ENCODE assay signal across 9 cellular contexts in genomic region chr11:86066033-86066432, GRCh38. TPM values are rescaled to one million over a fixed set of nuclear protein-coding genes. Genes with fewer than 3 reads are reported as not detected.
DNase-seq lines count a peak whose midpoint lies in the region; ATAC-seq, FAIRE-seq and TF ChIP-seq lines count a peak whose summit lies in the region.
"Had no signal": no experiment of that assay in that cellular context is flagged by ENCODE, and none has a peak within 500 bp of the region (broad histone marks: within the 10 kb centered on the region; RNA-seq: fewer than 3 reads in every experiment).

No MANE protein-coding gene starts in this region.

- ATAC-seq in IMR-90 (ENCODE audit: low read depth) (no peak), naive B cell (ENCODE audit: low read depth in 2 of 2) (no peak), HG03045 (IDR thresholded peaks at IDR 0.05; ENCODE audit: unreplicated experiment) (no peak)

- H3K56ac ChIP-seq in IMR-90 (ENCODE audit: extremely low read depth, insufficient read depth, low read length), result no peak overlapping the region

- H2BK120ac ChIP-seq in IMR-90 (ENCODE audit: low read depth, low read length), result no peak overlapping the region

- peak overlapping the region in 4 of 6 donors; percentile 16 to 98 (median 96) for H3K27ac Mint-ChIP-seq in naive B cell

- TF ChIP-seq CTCF in A673 (conservative IDR thresholded peaks at IDR 0.05; ENCODE audit: low read depth, low read length) (no peak), IMR-90 (conservative IDR thresholded peaks at IDR 0.05; ENCODE audit: low read depth, low read length) (no peak)

- no peaks in the 10 kb centered on the region for H3K27me3 Mint-ChIP-seq in naive B cell

- H3K18ac ChIP-seq in IMR-90 (ENCODE audit: low read depth, low read length), result no peak overlapping the region

- peaks cover 0 to 4% (median 0%) of the 10 kb centered on the region in 7 donors for H3K9me3 Mint-ChIP-seq in naive B cell

- in situ Hi-C loops in IMR-90 (cut with MboI; ENCODE audit: low sequenced_read_pairs), result no loop called here

- intact Hi-C loops in A673 (cut with micrococcal nuclease; ENCODE audit: unreplicated experiment), result loop anchor here (5.0 kb wide), 1 partner anchor 181 kb away; no protein-coding TSS in a partner anchor
- intact Hi-C loops in IMR-90 (cut with micrococcal nuclease), result loop anchor here (1.0 to 10.0 kb wide), 4 partner anchors 23 to 211 kb away; partner anchors contain the start of genes CCDC83 and EED

- H2AK9ac ChIP-seq in IMR-90 (replicated peaks; ENCODE audit: low read depth, low read length, poor library complexity), result no peak overlapping the region

- H3K4me3 ChIP-seq in A673 (ENCODE audit: low read depth, low read length, poor library complexity, severe bottlenecking), result peak overlapping the region; percentile 76
- H3K4me3 ChIP-seq in IMR-90 (ENCODE audit: insufficient read depth, low read depth, low read length), result peak overlapping the region; percentile 96

- H3K27me3 ChIP-seq in A673 (replicated peaks; ENCODE audit: insufficient read depth, low read depth, low read length, poor library complexity) (no peaks in the 10 kb centered on the region), IMR-90 (ENCODE audit: control insufficient read depth, insufficient read depth, low read length) (no peaks in the 10 kb centered on the region)

- no peak overlapping the region for H4K8ac ChIP-seq in IMR-90 (ENCODE audit: low read depth in 2 of 2, low read length in 2 of 2)

- no peak overlapping the region for H2AK5ac ChIP-seq in IMR-90 (ENCODE audit: low read depth, low read length)

- no peak overlapping the region for H4K5ac ChIP-seq in IMR-90 (ENCODE audit: low read depth, low read length)

- peak overlapping the region; percentile 97 for H3K4me2 ChIP-seq in IMR-90 (ENCODE audit: low read depth, low read length)

- dilution Hi-C loops in IMR-90 (cut with HindIII; ENCODE audit: low sequenced_read_pairs, unreplicated experiment), result no loop called here

- no peak overlapping the region for H3K4ac ChIP-seq in IMR-90 (ENCODE audit: low read depth, low read length)

- no peaks in the 10 kb centered on the region for H3K9me3 ChIP-seq in A673 (ENCODE audit: low read depth, low read length, poor library complexity, severe bottlenecking)
- H3K9me3 ChIP-seq in IMR-90 (ENCODE audit: control insufficient read depth, insufficient read depth, low read length), result no peaks in the 10 kb centered on the region

- H3K36me3 ChIP-seq in A673 (ENCODE audit: insufficient read depth, low read length, poor library complexity, severe bottlenecking) (no peaks in the 10 kb centered on the region), IMR-90 (ENCODE audit: control insufficient read depth, insufficient read depth, low read length) (no peaks in the 10 kb centered on the region)

- H3K36me3 Mint-ChIP-seq in naive B cell, result peaks cover 4 to 11% of the 10 kb centered on the region in 2 donors

- BruUV-seq in A673 (replicated peaks; lab: Mats Ljungman, UMichigan), result no TSS peak
- no TSS peak for BruUV-seq in IMR-90 (replicated peaks; lab: Mats Ljungman, UMichigan)

- no peak overlapping the region for H2BK15ac ChIP-seq in IMR-90 (ENCODE audit: low read depth, low read length)

- H3K14ac ChIP-seq in IMR-90 (replicated peaks; ENCODE audit: low read depth, low read length), result no peak overlapping the region; the same call in 1 of the 2 replicates

- H3K4me1 ChIP-seq in A673 (ENCODE audit: insufficient read depth, low read length, poor library complexity, severe bottlenecking) (peaks cover 57% of the 10 kb centered on the region), IMR-90 (ENCODE audit: control insufficient read depth, insufficient read depth, low read length) (peaks cover 10% of the 10 kb centered on the region)

- peaks cover 6% of the 10 kb centered on the region; the same call in 1 of the 2 replicates for H3K9me1 ChIP-seq in IMR-90 (ENCODE audit: insufficient read depth, low read length)

- DNase-seq in A673 (ENCODE audit: low spot score) (no peak), IMR-90 (no peak), caudate nucleus (lab: John Stamatoyannopoulos, UW) (no peak), naive B cell (no peak), RCC 7860 (ENCODE audit: low spot score) (no peak), NCI-H69 (lab: John Stamatoyannopoulos, UW) (no peak), HuH-7 (ENCODE audit: low spot score) (no peak)
- DNase-seq: GF-D8 had no signal

- H3K23ac ChIP-seq in IMR-90 (ENCODE audit: low read depth, low read length), result no peak overlapping the region; the same call in 1 of the 2 replicates

- peak overlapping the region; percentile 97 to 100 (median 98) for H3K4me3 Mint-ChIP-seq in naive B cell

- TF ChIP-seq RAD21 in IMR-90 (IDR thresholded peaks at IDR 0.05; ENCODE audit: low read length), result no peak

- peaks cover 0 to 6% of the 10 kb centered on the region in 2 experiments; a peak in 2 of 4 replicates for H3K79me1 ChIP-seq in IMR-90 (ENCODE audit: low read depth in 1 of 2, low read length in 2 of 2)

- POLR2A ChIA-PET in A673 (lab: Charles Lee; ENCODE audit: low non-redundant PET) (no interaction called here), IMR-90 (lab: Charles Lee; ENCODE audit: unreplicated experiment) (no interaction called here)

- H3K4me1 Mint-ChIP-seq in naive B cell, result peaks cover 53 to 80% (median 71%) of the 10 kb centered on the region in 3 donors

- FAIRE-seq in RCC 7860 (lab: Jason Lieb, UNC), result no peak

- H4K91ac ChIP-seq in IMR-90 (ENCODE audit: insufficient read depth, low read depth, low read length), result no peak overlapping the region

- peak overlapping the region; percentile 90 for H3K27ac ChIP-seq in A673 (ENCODE audit: low read depth, low read length, poor library complexity, severe bottlenecking)
- no peak overlapping the region for H3K27ac ChIP-seq in IMR-90 (ENCODE audit: insufficient read depth, low read length)
- peak overlapping the region; percentile 91 for H3K27ac ChIP-seq in caudate nucleus (ENCODE audit: low read depth, low read length)

- H4K20me1 ChIP-seq in IMR-90 (ENCODE audit: insufficient read depth, low read length), result peaks cover 74% of the 10 kb centered on the region

- no peak for TF ChIP-seq POLR2A in IMR-90 (IDR thresholded peaks at IDR 0.05; ENCODE audit: low read depth, low read length)

- no peak overlapping the region for H2AFZ ChIP-seq in IMR-90 (replicated peaks; ENCODE audit: low read length, poor library complexity)

- H2BK20ac ChIP-seq in IMR-90 (ENCODE audit: low read depth, low read length), result no peak overlapping the region

- peak overlapping the region; percentile 96; the same call in 1 of the 2 replicates for H3K9ac ChIP-seq in IMR-90 (ENCODE audit: low read depth, low read length)

- CTCF ChIA-PET in A673 (lab: Charles Lee) (interaction anchor here (0.5 kb wide), 1 partner anchor 48 kb away, joined by 3 read pairs; no protein-coding TSS in a partner anchor), IMR-90 (lab: Yijun Ruan, JAX) (interaction anchor here (1.5 kb wide), 1 partner anchor 128 kb away, joined by 7 read pairs; no protein-coding TSS in a partner anchor)

- H2BK5ac ChIP-seq in IMR-90 (ENCODE audit: low read depth, low read length, poor library complexity, severe bottlenecking), result peak overlapping the region; percentile 98

- WGBS in IMR-90 (ENCODE audit: extremely low coverage in 2 of 2, insufficient read length in 1 of 2), 2 experiments, result no CpG with 5 or more reads among the region's 3 CpGs

TF ChIP-seq in IMR-90, 13 proteins besides CTCF, POLR2A, EP300 and RAD21:
- TF ChIP-seq MAFK (IDR thresholded peaks at IDR 0.05; ENCODE audit: low read depth, low read length) (no peak), NFE2L2 (IDR thresholded peaks at IDR 0.05; ENCODE audit: low read depth, low read length) (no peak), CHD1 (IDR thresholded peaks at IDR 0.05; ENCODE audit: low read depth, low read length) (no peak), FOS (IDR thresholded peaks at IDR 0.05; ENCODE audit: low read depth, low read length) (no peak), SMC3 (IDR thresholded peaks at IDR 0.05; ENCODE audit: low read depth, low read length) (no peak), MAZ (IDR thresholded peaks at IDR 0.05; ENCODE audit: borderline replicate concordance, low read depth, low read length) (no peak), MXI1 (IDR thresholded peaks at IDR 0.05; ENCODE audit: borderline replicate concordance, low read depth, low read length) (no peak), BHLHE40 (IDR thresholded peaks at IDR 0.05; ENCODE audit: low read depth, low read length) (no peak), USF2 (IDR thresholded peaks at IDR 0.05; ENCODE audit: low read depth, low read length) (no peak), CEBPB (IDR thresholded peaks at IDR 0.05; ENCODE audit: low read depth, low read length) (no peak), RFX5 (IDR thresholded peaks at IDR 0.05; ENCODE audit: low read depth, low read length) (no peak)

RNA-seq across cellular contexts. Expression of gene PICALM, which starts 2.9 kb away (rescaled TPM):
- total RNA-seq in A673 (2021), result 168 and 174 TPM in 2 replicates
- total RNA-seq in IMR-90 (2012; rRNA removed), result 441 and 453 TPM in 2 replicates
- 214 and 235 TPM in 2 replicates for polyA plus RNA-seq in IMR-90 (2012; rRNA removed)
- 75.0 and 88.4 TPM in 2 replicates for polyA plus RNA-seq in IMR-90 (2012; cell fraction: cytosol; rRNA removed)
- 42.1 and 341 TPM in 2 replicates for polyA plus RNA-seq in IMR-90 (2012; cell fraction: nucleus; rRNA removed; ENCODE audit: low replicate concordance)
- 10 to 100 TPM; 13.3 to 20.2 (median 16.9) TPM for polyA plus RNA-seq in naive B cell (ENCODE audit: low read depth in 6 of 6)
